Comparison of ENCODE assay signal across 1 cellular context in the genomic region with DNA sequence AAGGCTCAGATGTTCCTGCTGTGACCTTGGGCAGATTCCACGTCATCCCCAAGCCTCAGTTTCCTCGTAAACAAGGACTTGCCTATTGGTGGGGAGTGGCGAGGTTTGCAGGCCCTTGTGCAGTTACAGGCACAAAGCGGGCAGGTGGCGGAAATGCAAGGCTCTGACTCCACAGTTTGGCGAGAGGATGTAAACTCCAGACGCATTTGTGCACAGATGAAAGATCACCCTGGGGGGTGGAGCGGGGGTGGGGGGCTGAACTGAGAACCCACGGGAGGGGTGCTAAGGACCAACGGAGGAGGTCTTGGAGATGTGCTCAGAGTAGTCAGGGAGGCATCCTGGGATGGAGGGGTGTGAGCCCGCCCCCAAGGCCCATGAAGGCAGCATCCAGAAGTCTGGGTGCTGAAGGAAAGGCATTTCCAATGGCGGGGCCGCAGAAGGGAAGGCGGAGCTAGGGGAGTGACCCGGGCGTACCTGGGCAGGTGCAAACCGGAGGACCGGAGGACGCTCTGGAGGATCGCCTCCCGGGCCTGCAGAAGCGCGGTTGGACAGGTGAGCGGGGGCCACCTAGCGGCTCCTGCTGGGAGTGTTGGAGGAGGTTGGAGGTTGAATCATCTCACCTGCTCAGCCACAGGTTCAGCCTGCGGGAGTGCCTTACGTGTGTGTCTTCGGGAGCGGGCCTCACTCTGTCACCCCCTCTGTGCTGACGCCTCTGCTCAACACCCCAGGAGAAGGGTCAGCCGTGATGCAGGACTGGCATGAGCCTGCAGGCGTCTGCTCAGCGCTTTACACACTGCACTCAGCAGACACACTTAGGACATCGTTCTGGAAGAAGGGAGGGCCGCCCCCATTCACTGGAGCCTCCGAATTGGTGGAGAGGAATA.
TF ChIP-seq lines count a peak whose summit lies in the region.

No MANE protein-coding gene starts in this region.

TF ChIP-seq in A549, 52 proteins besides CTCF, POLR2A, EP300 and RAD21 (continued from another document):
- no peak for TF ChIP-seq EHMT2 (IDR thresholded peaks at IDR 0.05; ENCODE audit: low read depth)
- TF ChIP-seq, protein P1, sequence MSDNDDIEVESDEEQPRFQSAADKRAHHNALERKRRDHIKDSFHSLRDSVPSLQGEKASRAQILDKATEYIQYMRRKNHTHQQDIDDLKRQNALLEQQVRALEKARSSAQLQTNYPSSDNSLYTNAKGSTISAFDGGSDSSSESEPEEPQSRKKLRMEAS (IDR thresholded peaks at IDR 0.05), result no peak
- TF ChIP-seq, protein P2, sequence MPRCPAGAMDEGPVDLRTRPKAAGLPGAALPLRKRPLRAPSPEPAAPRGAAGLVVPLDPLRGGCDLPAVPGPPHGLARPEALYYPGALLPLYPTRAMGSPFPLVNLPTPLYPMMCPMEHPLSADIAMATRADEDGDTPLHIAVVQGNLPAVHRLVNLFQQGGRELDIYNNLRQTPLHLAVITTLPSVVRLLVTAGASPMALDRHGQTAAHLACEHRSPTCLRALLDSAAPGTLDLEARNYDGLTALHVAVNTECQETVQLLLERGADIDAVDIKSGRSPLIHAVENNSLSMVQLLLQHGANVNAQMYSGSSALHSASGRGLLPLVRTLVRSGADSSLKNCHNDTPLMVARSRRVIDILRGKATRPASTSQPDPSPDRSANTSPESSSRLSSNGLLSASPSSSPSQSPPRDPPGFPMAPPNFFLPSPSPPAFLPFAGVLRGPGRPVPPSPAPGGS (IDR thresholded peaks at IDR 0.05), result no peak
- TF ChIP-seq NFE2L2 (conservative IDR thresholded peaks at IDR 0.05; ENCODE audit: low read length), result no peak
TF ChIP-seq in A549: peak in this region for 2.
